18 cellular contexts compared by ENCODE assay signal in the genomic region with DNA sequence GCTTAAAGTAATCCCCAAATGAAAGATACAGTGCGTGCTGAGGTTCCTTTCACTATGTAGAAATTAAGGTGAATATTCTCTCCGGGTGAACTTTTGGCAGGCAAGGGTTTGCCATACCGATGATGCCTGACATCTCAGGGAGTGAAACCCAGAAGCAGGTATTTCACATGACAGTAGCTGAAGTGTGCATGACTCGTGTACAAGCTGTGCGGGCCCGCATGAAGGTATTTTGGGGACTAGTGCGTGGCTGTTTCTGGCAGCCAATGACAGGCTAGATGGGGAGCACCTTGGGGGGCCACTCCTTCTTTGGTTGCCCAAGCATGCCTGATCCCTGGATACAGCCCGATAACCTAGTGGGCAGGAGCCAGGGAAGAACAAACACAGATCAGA.
A peak's percentile ranks its signal among the peaks of the same experiment; 100 is the strongest.
DNase-seq lines count a peak whose midpoint lies in the region; ATAC-seq, FAIRE-seq and TF ChIP-seq lines count a peak whose summit lies in the region.
"Had no signal": no experiment of that assay in that cellular context is flagged by ENCODE, and none has a peak within 500 bp of the region (broad histone marks: within the 10 kb centered on the region; RNA-seq: fewer than 3 reads in every experiment).

No MANE protein-coding gene starts in this region.

- TF ChIP-seq CTCF in foreskin keratinocyte (conservative IDR thresholded peaks at IDR 0.05) = no peak
- TF ChIP-seq CTCF in mesothelial cell of epicardium (IDR thresholded peaks at IDR 0.05; ENCODE audit: unreplicated experiment) = no peak
- no peak for TF ChIP-seq CTCF in thyroid gland (IDR thresholded peaks at IDR 0.05)
- no peak for TF ChIP-seq CTCF in OCI-LY7 (conservative IDR thresholded peaks at IDR 0.05; ENCODE audit: low read length)

- TF ChIP-seq POLR2A in thyroid gland (IDR thresholded peaks at IDR 0.05) = no peak

- H3K27me3 ChIP-seq in foreskin keratinocyte (no peaks in the 10 kb centered on the region), thyroid gland (no peaks in the 10 kb centered on the region)

- no peaks in the 10 kb centered on the region for H3K27me3 Mint-ChIP-seq in central memory CD8-positive, alpha-beta T cell
- H3K27me3 Mint-ChIP-seq in mesothelial cell of epicardium (ENCODE audit: low read depth) = no peaks in the 10 kb centered on the region
- H3K27me3 Mint-ChIP-seq: CD4-positive, alpha-beta memory T cell had no signal

- no peak overlapping the region for H2AFZ ChIP-seq in OCI-LY7 (ENCODE audit: low read length)
- H2AFZ ChIP-seq: GM23338 had no signal

- H3K27ac Mint-ChIP-seq in central memory CD8-positive, alpha-beta T cell (ENCODE audit: low read depth) = peak overlapping the region; percentile 16
- H3K27ac Mint-ChIP-seq in mesothelial cell of epicardium = peak overlapping the region; percentile 59
- H3K27ac Mint-ChIP-seq: CD4-positive, alpha-beta memory T cell; GM23338; H9 had no signal

- BruUV-seq in OCI-LY7 (replicated peaks; lab: Mats Ljungman, UMichigan) = no TSS peak

- no peaks in the 10 kb centered on the region for H3K9me2 ChIP-seq in OCI-LY7 (ENCODE audit: insufficient read depth, low read length)

- H3K4me3 ChIP-seq in thyroid gland (replicated peaks in 1 of 3) = no peak overlapping the region
- H3K4me3 ChIP-seq in OCI-LY7 (ENCODE audit: low read depth, low read length, poor library complexity, severe bottlenecking) = no peak overlapping the region
- H3K4me3 ChIP-seq: GM23338 had no signal

- H3K9me3 Mint-ChIP-seq in central memory CD8-positive, alpha-beta T cell = no peaks in the 10 kb centered on the region
- peaks cover 6% of the 10 kb centered on the region for H3K9me3 Mint-ChIP-seq in mesothelial cell of epicardium
- H3K9me3 Mint-ChIP-seq: GM23338, H9 had no signal

- H3K4me1 Mint-ChIP-seq in central memory CD8-positive, alpha-beta T cell = peaks cover 18% of the 10 kb centered on the region
- peaks cover 37% of the 10 kb centered on the region for H3K4me1 Mint-ChIP-seq in mesothelial cell of epicardium

- no peaks in the 10 kb centered on the region for H4K20me1 ChIP-seq in OCI-LY7 (ENCODE audit: insufficient read depth, low read length)

- H3K9me3 ChIP-seq in thyroid gland (no peaks in the 10 kb centered on the region), OCI-LY7 (ENCODE audit: low read length) (no peaks in the 10 kb centered on the region)

- 73 to 78% methylated on average over 8 of the region's 8 CpGs for WGBS in thyroid gland, 2 donors

- no peak overlapping the region for H3K4me2 ChIP-seq in OCI-LY7 (ENCODE audit: low read length)
- H3K4me2 ChIP-seq: GM23338 had no signal

- H3K4me1 ChIP-seq in foreskin keratinocyte (no peaks in the 10 kb centered on the region), thyroid gland (no peaks in the 10 kb centered on the region), OCI-LY7 (ENCODE audit: insufficient read depth, low read length, poor library complexity, severe bottlenecking) (no peaks in the 10 kb centered on the region)

- peaks cover 2% of the 10 kb centered on the region for H3K36me3 Mint-ChIP-seq in central memory CD8-positive, alpha-beta T cell (ENCODE audit: insufficient read depth)
- H3K36me3 Mint-ChIP-seq in mesothelial cell of epicardium = no peaks in the 10 kb centered on the region

- no peak overlapping the region for H3K4me3 Mint-ChIP-seq in central memory CD8-positive, alpha-beta T cell
- no peak overlapping the region for H3K4me3 Mint-ChIP-seq in mesothelial cell of epicardium
- H3K4me3 Mint-ChIP-seq: CD4-positive, alpha-beta memory T cell; GM23338; H9 had no signal

- intact Hi-C loops in thyroid gland (cut with DNase I) = no loop called here
- intact Hi-C loops in OCI-LY7 (cut with micrococcal nuclease; ENCODE audit: unreplicated experiment) = no loop called here

- H3K27ac ChIP-seq in foreskin keratinocyte = no peak overlapping the region
- no peak overlapping the region for H3K27ac ChIP-seq in thyroid gland
- H3K27ac ChIP-seq in OCI-LY7 (ENCODE audit: low read depth, low read length, poor library complexity, severe bottlenecking) = no peak overlapping the region

- no peaks in the 10 kb centered on the region for H3K79me2 ChIP-seq in OCI-LY7 (ENCODE audit: insufficient read depth, low read depth, low read length)

- DNase-seq in central memory CD8-positive, alpha-beta T cell (ENCODE audit: low spot score in 2 of 2) = no peak
- DNase-seq in foreskin keratinocyte (peak in 1 of 2 donors; percentile 22), mesothelial cell of epicardium (ENCODE audit: low spot score in 2 of 2, unreplicated experiment in 2 of 2) (no peak), thyroid gland (peak; percentile 14 to 26), RCC 7860 (ENCODE audit: low spot score) (no peak), MV-4-11 (lab: John Stamatoyannopoulos, UW) (no peak), OCI-LY7 (ENCODE audit: low spot score) (no peak)
- DNase-seq: C1 segment of cervical spinal cord; Calu3; CD4-positive, alpha-beta memory T cell; COR-L47; DMS53; H9 had no signal

- POLR2A ChIA-PET in OCI-LY7 (lab: Charles Lee) = interaction anchor here (0.7 kb wide), 1 partner anchor 299 kb away, joined by 3 read pairs; no protein-coding TSS in a partner anchor

- H3K36me3 ChIP-seq in thyroid gland = no peaks in the 10 kb centered on the region
- no peaks in the 10 kb centered on the region for H3K36me3 ChIP-seq in OCI-LY7 (ENCODE audit: insufficient read depth, low read length)

- no peak for ATAC-seq in central memory CD8-positive, alpha-beta T cell (replicated peaks; ENCODE audit: extremely low read depth, poor library complexity, severe bottlenecking)
- ATAC-seq in foreskin keratinocyte = peak; percentile 29
- ATAC-seq: GM23338, HCT116 had no signal

- CTCF ChIA-PET in OCI-LY7 (lab: Charles Lee; ENCODE audit: unreplicated experiment) = no interaction called here

- no peak for FAIRE-seq in RCC 7860 (lab: Jason Lieb, UNC)
- FAIRE-seq: G401.6, GM12892, GM19239 had no signal

Comparison
In these comparisons a context has a peak if more than half of its experiments do, and no peak if none do; other contexts are left out.
1. DNase-seq: peak in thyroid gland (2 of 2); none in central memory CD8-positive, alpha-beta T cell (0 of 2), mesothelial cell of epicardium (0 of 2), RCC 7860 (single experiment), MV-4-11 (single experiment) and OCI-LY7 (single experiment).